Comparison of ENCODE assay signal across 1 cellular context in genomic region chr4:4984186-4984585, GRCh38.
TF ChIP-seq lines count a peak whose summit lies in the region.

No MANE protein-coding gene starts in this region.

TF ChIP-seq in GM23338, 12 proteins besides CTCF, POLR2A, EP300 and RAD21:
- no peak for TF ChIP-seq JUNB (IDR thresholded peaks at IDR 0.05; ENCODE audit: unreplicated experiment)
- no peak for TF ChIP-seq EZH2 (IDR thresholded peaks at IDR 0.05; ENCODE audit: low read depth, unreplicated experiment)
- no peak for TF ChIP-seq ZNF331 (CRISPR knock-in tag; IDR thresholded peaks at IDR 0.05; ENCODE audit: low read depth)
- no peak for TF ChIP-seq NANOG (IDR thresholded peaks at IDR 0.05; ENCODE audit: borderline replicate concordance)
